20 cellular contexts compared by ENCODE assay signal in genomic region chr6:3120765-3121089, GRCh38.
"Had no signal": no experiment of that assay in that cellular context is flagged by ENCODE, and none has a peak within 500 bp of the region (broad histone marks: within the 10 kb centered on the region; RNA-seq: fewer than 3 reads in every experiment).

No MANE protein-coding gene starts in this region.

- H3K4me3 Mint-ChIP-seq: activated B cell treated with CpG ODN at 0.5 μM for 24 hours; activated CD8-positive, alpha-beta T cell treated with anti-CD3 and anti-CD28 coated beads for 36 hours; stimulated activated naive B cell treated with anti-CD40 and anti-IgM and Interleukin-4, amounts not matched to agents 10 μg/mL and 1 μg/mL and 100 μg/mL, for 72 hours; T-helper 2 cell treated with Interferon-gamma antibody and Interleukin-4, amounts not matched to agents 5 μg/mL and 100 μg/mL, for 36 hours had no signal

- H3K9me3 ChIP-seq: esophagus muscularis mucosa, heart right ventricle, left ventricle myocardium inferior, stomach, suprapubic skin, tibial artery had no signal

- H3K36me3 Mint-ChIP-seq: stimulated activated naive B cell treated with anti-CD40 and anti-IgM and Interleukin-4, amounts not matched to agents 10 μg/mL and 1 μg/mL and 100 μg/mL, for 72 hours; T-cell had no signal

- H3K4me1 ChIP-seq: foreskin keratinocyte had no signal

- H3K4me3 ChIP-seq: esophagus muscularis mucosa, heart right ventricle, left ventricle myocardium inferior, smooth muscle cell, stomach, suprapubic skin, tibial artery had no signal

- H3K27ac ChIP-seq: esophagus muscularis mucosa, foreskin keratinocyte, heart right ventricle, left ventricle myocardium inferior, stomach, suprapubic skin, tibial artery had no signal

- H3K9me3 Mint-ChIP-seq: activated B cell treated with CpG ODN at 0.5 μM for 24 hours; activated CD8-positive, alpha-beta T cell treated with anti-CD3 and anti-CD28 coated beads for 36 hours; activated naive CD4-positive, alpha-beta T cell treated with anti-CD3 and anti-CD28 coated beads, Interleukin-2, amount 50 U/mL, for 72 hours; stimulated activated naive B cell treated with anti-CD40 and anti-IgM and Interleukin-4, amounts not matched to agents 10 μg/mL and 1 μg/mL and 100 μg/mL, for 72 hours; T-cell; T-helper 2 cell treated with Interferon-gamma antibody and Interleukin-4, amounts not matched to agents 5 μg/mL and 100 μg/mL, for 36 hours had no signal

- ATAC-seq: activated CD8-positive, alpha-beta T cell treated with anti-CD3 and anti-CD28 coated beads for 36 hours; activated naive CD4-positive, alpha-beta T cell treated with anti-CD3 and anti-CD28 coated beads, Interleukin-2, amount 50 U/mL, for 72 hours; foreskin keratinocyte; heart right ventricle; stimulated activated naive B cell treated with anti-CD40 and anti-IgM and Interleukin-4, amounts not matched to agents 10 μg/mL and 1 μg/mL and 100 μg/mL, for 72 hours; T-cell had no signal

- H3K27ac Mint-ChIP-seq: activated B cell treated with CpG ODN at 0.5 μM for 24 hours; activated CD8-positive, alpha-beta T cell treated with anti-CD3 and anti-CD28 coated beads for 36 hours; activated naive CD4-positive, alpha-beta T cell treated with anti-CD3 and anti-CD28 coated beads, Interleukin-2, amount 50 U/mL, for 72 hours; stimulated activated naive B cell treated with anti-CD40 and anti-IgM and Interleukin-4, amounts not matched to agents 10 μg/mL and 1 μg/mL and 100 μg/mL, for 72 hours; T-cell; T-helper 2 cell treated with Interferon-gamma antibody and Interleukin-4, amounts not matched to agents 5 μg/mL and 100 μg/mL, for 36 hours had no signal

- DNase-seq: activated B cell treated with CpG ODN at 0.5 μM for 24 hours; activated CD4-positive, alpha-beta T cell treated with anti-CD3 and anti-CD28 coated beads, Interleukin-2, amount 50 U/mL, for 1 hour; activated CD8-positive, alpha-beta T cell treated with anti-CD3 and anti-CD28 coated beads for 36 hours; activated naive CD4-positive, alpha-beta T cell; activated T-cell treated with anti-CD3 and anti-CD28 coated beads, Interleukin-2, amount 50 U/mL, for 48 hours; dermis blood vessel endothelial cell; effector CD4-positive, alpha-beta T cell; foreskin keratinocyte; heart right ventricle; left ventricle myocardium inferior; stimulated activated CD4-positive, alpha-beta T cell treated with anti-CD3 and anti-CD28 coated beads, Interleukin-1b, Interleukin-23, amount 100 ng/mL, for 48 hours; stimulated activated naive B cell treated with anti-CD40 and anti-IgM and Interleukin-4, amounts not matched to agents 10 μg/mL and 1 μg/mL and 100 μg/mL, for 72 hours; stomach; T-cell; tibial artery had no signal

- H3K27me3 ChIP-seq: esophagus muscularis mucosa, foreskin keratinocyte, heart right ventricle, stomach, suprapubic skin, tibial artery had no signal

- H3K27me3 Mint-ChIP-seq: activated B cell treated with CpG ODN at 0.5 μM for 24 hours; activated CD8-positive, alpha-beta T cell treated with anti-CD3 and anti-CD28 coated beads for 36 hours; stimulated activated naive B cell treated with anti-CD40 and anti-IgM and Interleukin-4, amounts not matched to agents 10 μg/mL and 1 μg/mL and 100 μg/mL, for 72 hours; T-cell had no signal

- H3K36me3 ChIP-seq: esophagus muscularis mucosa, left ventricle myocardium inferior, suprapubic skin, tibial artery had no signal

- H3K4me2 ChIP-seq: smooth muscle cell had no signal
